Comparison of ENCODE assay signal across 1 cellular context in the genomic region with DNA sequence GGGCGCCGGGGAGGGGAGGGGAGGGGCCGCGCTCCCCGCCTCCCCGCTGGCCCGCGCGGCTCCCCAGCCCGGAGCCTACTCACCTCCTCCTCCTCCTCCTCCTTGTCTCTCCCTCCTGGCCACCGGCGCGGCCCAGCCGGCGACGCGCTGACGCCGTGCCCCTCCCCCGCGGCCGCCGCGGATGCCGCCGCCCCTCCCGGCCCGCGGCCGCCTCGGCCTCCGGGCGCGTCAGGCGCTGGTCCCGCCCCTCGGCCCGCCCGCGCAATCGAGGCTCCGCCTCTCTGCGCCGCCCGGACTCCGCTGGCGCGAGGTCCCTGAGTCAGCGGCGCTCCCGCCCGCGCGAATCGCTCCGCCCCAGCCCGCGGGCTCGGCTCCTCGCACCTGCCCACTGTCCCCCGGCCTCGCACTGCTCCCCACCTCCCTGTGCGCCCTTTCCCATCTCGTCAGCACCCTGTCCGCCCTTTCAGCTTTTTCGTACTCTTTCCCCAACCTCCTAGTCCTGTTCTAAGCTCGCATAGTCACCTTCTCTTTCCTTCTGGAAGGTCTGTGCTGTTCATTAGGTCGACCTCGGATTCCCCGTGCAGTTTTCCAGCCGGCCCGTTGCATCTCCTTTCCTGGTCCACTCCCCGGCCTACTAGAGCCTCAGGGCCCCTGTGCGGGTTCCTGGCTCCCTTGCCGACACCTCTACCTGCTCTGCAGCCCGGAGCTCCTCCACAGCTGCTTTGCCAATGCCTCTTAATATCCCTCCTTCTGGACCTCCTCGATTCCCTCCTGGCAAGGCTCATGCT.
TF ChIP-seq lines count a peak whose summit lies in the region.

No MANE protein-coding gene starts in this region.

TF ChIP-seq in H1, 55 proteins besides CTCF, POLR2A, EP300 and RAD21 (continued from another document):
- TF ChIP-seq, protein P1, sequence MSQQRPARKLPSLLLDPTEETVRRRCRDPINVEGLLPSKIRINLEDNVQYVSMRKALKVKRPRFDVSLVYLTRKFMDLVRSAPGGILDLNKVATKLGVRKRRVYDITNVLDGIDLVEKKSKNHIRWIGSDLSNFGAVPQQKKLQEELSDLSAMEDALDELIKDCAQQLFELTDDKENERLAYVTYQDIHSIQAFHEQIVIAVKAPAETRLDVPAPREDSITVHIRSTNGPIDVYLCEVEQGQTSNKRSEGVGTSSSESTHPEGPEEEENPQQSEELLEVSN (IDR thresholded peaks at IDR 0.05) = peak; percentile 83
- TF ChIP-seq CTBP2 (IDR thresholded peaks at IDR 0.05; ENCODE audit: borderline replicate concordance, insufficient read depth, insufficient read length, low read length) (no peak), BCL11A (IDR thresholded peaks at IDR 0.05; ENCODE audit: low read depth in 2 of 2, low read length in 2 of 2) (no peak), RBBP5 (IDR thresholded peaks at IDR 0.05; ENCODE audit: borderline replicate concordance, low read depth, low read length) (0 out of 2 replicates have a peak, but pooled peaks have one; percentile 64), KDM1A (IDR thresholded peaks at IDR 0.05; ENCODE audit: borderline replicate concordance, low read length) (no peak), RXRA (IDR thresholded peaks at IDR 0.05; ENCODE audit: insufficient read depth, low read depth, low read length) (no peak), HDAC6 (IDR thresholded peaks at IDR 0.05; ENCODE audit: low read depth, low read length) (no peak), JUN (IDR thresholded peaks at IDR 0.05; ENCODE audit: low read depth, low read length) (no peak), NRF1 (IDR thresholded peaks at IDR 0.05; ENCODE audit: low read depth, low read length) (no peak), TEAD4 (IDR thresholded peaks at IDR 0.05; ENCODE audit: low read depth, low read length) (no peak), CEBPB (IDR thresholded peaks at IDR 0.05; ENCODE audit: low read depth, low read length) (no peak), ZNF274 (IDR thresholded peaks at IDR 0.05; ENCODE audit: borderline replicate concordance, extremely low read depth, low read length) (no peak), NANOG (IDR thresholded peaks at IDR 0.05; ENCODE audit: insufficient read depth, low read depth, low read length, poor library complexity, severe bottlenecking) (no peak), PHF8 (conservative IDR thresholded peaks at IDR 0.05; ENCODE audit: low read depth, low read length) (0 out of 2 replicates have a peak, but pooled peaks have one; percentile 33), TBP (IDR thresholded peaks at IDR 0.05; ENCODE audit: low read depth, low read length) (no peak), SUZ12 (IDR thresholded peaks at IDR 0.05; ENCODE audit: low read length) (no peak), MAFK (IDR thresholded peaks at IDR 0.05; ENCODE audit: low read depth, low read length) (no peak), EZH2 (IDR thresholded peaks at IDR 0.05; ENCODE audit: low read depth, low read length, severe bottlenecking) (no peak), POU5F1 (IDR thresholded peaks at IDR 0.05; ENCODE audit: low read depth, low read length) (no peak), EGR1 (IDR thresholded peaks at IDR 0.05; ENCODE audit: borderline replicate concordance, low read depth, low read length) (peak; percentile 12; the same call in 1 of the 2 replicates), KDM5A (IDR thresholded peaks at IDR 0.05; ENCODE audit: low read length) (no peak), TCF12 (IDR thresholded peaks at IDR 0.05; ENCODE audit: low read depth, low read length) (no peak), SP1 (IDR thresholded peaks at IDR 0.05; ENCODE audit: low read depth, low read length) (no peak), RFX5 (IDR thresholded peaks at IDR 0.05; ENCODE audit: borderline replicate concordance, low read depth, low read length) (no peak), KDM4A (IDR thresholded peaks at IDR 0.05; ENCODE audit: low read depth, low read length, severe bottlenecking) (peak; percentile 19), JUND (IDR thresholded peaks at IDR 0.05; ENCODE audit: low read length) (no peak), GTF2F1 (IDR thresholded peaks at IDR 0.05; ENCODE audit: borderline replicate concordance, low read depth, low read length) (no peak), TAF1 (IDR thresholded peaks at IDR 0.05; ENCODE audit: low read depth, low read length) (peak; percentile 52), SIRT6 (IDR thresholded peaks at IDR 0.05; ENCODE audit: low read length) (no peak), CBX8 (IDR thresholded peaks at IDR 0.05; ENCODE audit: borderline replicate concordance, low read depth, low read length) (no peak), HDAC2 (IDR thresholded peaks at IDR 0.05; ENCODE audit: borderline replicate concordance in 1 of 2, low read depth in 2 of 2, low read length in 2 of 2) (no peak), FOSL1 (IDR thresholded peaks at IDR 0.05; ENCODE audit: insufficient read depth, low read depth, low read length) (no peak), YY1 (IDR thresholded peaks at IDR 0.05; ENCODE audit: low read depth, low read length) (no peak), BRCA1 (IDR thresholded peaks at IDR 0.05; ENCODE audit: low read depth, low read length) (no peak), RNF2 (IDR thresholded peaks at IDR 0.05; ENCODE audit: borderline replicate concordance, low read depth, low read length, missing control alignments, poor library complexity, severe bottlenecking) (no peak), SP2 (IDR thresholded peaks at IDR 0.05; ENCODE audit: low read length) (no peak), SAP30 (IDR thresholded peaks at IDR 0.05; ENCODE audit: insufficient read depth, insufficient replicate concordance, low read length) (no peak), POLR2AphosphoS5 (IDR thresholded peaks at IDR 0.05; ENCODE audit: low read depth, low read length) (peak; percentile 80), CREB1 (IDR thresholded peaks at IDR 0.05) (peak; percentile 70), CHD1 (IDR thresholded peaks at IDR 0.05; ENCODE audit: low read depth, low read length) (no peak), ASH2L (IDR thresholded peaks at IDR 0.05; ENCODE audit: low read length) (no peak), TAF7 (optimal IDR thresholded peaks at IDR 0.05; ENCODE audit: borderline replicate concordance, low read depth, low read length) (peak; percentile 43)
- TF ChIP-seq, protein P2, sequence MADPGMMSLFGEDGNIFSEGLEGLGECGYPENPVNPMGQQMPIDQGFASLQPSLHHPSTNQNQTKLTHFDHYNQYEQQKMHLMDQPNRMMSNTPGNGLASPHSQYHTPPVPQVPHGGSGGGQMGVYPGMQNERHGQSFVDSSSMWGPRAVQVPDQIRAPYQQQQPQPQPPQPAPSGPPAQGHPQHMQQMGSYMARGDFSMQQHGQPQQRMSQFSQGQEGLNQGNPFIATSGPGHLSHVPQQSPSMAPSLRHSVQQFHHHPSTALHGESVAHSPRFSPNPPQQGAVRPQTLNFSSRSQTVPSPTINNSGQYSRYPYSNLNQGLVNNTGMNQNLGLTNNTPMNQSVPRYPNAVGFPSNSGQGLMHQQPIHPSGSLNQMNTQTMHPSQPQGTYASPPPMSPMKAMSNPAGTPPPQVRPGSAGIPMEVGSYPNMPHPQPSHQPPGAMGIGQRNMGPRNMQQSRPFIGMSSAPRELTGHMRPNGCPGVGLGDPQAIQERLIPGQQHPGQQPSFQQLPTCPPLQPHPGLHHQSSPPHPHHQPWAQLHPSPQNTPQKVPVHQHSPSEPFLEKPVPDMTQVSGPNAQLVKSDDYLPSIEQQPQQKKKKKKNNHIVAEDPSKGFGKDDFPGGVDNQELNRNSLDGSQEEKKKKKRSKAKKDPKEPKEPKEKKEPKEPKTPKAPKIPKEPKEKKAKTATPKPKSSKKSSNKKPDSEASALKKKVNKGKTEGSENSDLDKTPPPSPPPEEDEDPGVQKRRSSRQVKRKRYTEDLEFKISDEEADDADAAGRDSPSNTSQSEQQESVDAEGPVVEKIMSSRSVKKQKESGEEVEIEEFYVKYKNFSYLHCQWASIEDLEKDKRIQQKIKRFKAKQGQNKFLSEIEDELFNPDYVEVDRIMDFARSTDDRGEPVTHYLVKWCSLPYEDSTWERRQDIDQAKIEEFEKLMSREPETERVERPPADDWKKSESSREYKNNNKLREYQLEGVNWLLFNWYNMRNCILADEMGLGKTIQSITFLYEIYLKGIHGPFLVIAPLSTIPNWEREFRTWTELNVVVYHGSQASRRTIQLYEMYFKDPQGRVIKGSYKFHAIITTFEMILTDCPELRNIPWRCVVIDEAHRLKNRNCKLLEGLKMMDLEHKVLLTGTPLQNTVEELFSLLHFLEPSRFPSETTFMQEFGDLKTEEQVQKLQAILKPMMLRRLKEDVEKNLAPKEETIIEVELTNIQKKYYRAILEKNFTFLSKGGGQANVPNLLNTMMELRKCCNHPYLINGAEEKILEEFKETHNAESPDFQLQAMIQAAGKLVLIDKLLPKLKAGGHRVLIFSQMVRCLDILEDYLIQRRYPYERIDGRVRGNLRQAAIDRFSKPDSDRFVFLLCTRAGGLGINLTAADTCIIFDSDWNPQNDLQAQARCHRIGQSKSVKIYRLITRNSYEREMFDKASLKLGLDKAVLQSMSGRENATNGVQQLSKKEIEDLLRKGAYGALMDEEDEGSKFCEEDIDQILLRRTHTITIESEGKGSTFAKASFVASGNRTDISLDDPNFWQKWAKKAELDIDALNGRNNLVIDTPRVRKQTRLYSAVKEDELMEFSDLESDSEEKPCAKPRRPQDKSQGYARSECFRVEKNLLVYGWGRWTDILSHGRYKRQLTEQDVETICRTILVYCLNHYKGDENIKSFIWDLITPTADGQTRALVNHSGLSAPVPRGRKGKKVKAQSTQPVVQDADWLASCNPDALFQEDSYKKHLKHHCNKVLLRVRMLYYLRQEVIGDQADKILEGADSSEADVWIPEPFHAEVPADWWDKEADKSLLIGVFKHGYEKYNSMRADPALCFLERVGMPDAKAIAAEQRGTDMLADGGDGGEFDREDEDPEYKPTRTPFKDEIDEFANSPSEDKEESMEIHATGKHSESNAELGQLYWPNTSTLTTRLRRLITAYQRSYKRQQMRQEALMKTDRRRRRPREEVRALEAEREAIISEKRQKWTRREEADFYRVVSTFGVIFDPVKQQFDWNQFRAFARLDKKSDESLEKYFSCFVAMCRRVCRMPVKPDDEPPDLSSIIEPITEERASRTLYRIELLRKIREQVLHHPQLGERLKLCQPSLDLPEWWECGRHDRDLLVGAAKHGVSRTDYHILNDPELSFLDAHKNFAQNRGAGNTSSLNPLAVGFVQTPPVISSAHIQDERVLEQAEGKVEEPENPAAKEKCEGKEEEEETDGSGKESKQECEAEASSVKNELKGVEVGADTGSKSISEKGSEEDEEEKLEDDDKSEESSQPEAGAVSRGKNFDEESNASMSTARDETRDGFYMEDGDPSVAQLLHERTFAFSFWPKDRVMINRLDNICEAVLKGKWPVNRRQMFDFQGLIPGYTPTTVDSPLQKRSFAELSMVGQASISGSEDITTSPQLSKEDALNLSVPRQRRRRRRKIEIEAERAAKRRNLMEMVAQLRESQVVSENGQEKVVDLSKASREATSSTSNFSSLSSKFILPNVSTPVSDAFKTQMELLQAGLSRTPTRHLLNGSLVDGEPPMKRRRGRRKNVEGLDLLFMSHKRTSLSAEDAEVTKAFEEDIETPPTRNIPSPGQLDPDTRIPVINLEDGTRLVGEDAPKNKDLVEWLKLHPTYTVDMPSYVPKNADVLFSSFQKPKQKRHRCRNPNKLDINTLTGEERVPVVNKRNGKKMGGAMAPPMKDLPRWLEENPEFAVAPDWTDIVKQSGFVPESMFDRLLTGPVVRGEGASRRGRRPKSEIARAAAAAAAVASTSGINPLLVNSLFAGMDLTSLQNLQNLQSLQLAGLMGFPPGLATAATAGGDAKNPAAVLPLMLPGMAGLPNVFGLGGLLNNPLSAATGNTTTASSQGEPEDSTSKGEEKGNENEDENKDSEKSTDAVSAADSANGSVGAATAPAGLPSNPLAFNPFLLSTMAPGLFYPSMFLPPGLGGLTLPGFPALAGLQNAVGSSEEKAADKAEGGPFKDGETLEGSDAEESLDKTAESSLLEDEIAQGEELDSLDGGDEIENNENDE (IDR thresholded peaks at IDR 0.05; ENCODE audit: insufficient replicate concordance, low read length) = no peak
- TF ChIP-seq, protein P3, sequence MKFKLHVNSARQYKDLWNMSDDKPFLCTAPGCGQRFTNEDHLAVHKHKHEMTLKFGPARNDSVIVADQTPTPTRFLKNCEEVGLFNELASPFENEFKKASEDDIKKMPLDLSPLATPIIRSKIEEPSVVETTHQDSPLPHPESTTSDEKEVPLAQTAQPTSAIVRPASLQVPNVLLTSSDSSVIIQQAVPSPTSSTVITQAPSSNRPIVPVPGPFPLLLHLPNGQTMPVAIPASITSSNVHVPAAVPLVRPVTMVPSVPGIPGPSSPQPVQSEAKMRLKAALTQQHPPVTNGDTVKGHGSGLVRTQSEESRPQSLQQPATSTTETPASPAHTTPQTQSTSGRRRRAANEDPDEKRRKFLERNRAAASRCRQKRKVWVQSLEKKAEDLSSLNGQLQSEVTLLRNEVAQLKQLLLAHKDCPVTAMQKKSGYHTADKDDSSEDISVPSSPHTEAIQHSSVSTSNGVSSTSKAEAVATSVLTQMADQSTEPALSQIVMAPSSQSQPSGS (IDR thresholded peaks at IDR 0.05; ENCODE audit: low read length) = no peak
- TF ChIP-seq, protein P4, sequence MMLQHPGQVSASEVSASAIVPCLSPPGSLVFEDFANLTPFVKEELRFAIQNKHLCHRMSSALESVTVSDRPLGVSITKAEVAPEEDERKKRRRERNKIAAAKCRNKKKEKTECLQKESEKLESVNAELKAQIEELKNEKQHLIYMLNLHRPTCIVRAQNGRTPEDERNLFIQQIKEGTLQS (IDR thresholded peaks at IDR 0.05; ENCODE audit: insufficient read depth, low read depth, low read length) = no peak
TF ChIP-seq in H1: peak in this region for 10.
